In the genomic region with DNA sequence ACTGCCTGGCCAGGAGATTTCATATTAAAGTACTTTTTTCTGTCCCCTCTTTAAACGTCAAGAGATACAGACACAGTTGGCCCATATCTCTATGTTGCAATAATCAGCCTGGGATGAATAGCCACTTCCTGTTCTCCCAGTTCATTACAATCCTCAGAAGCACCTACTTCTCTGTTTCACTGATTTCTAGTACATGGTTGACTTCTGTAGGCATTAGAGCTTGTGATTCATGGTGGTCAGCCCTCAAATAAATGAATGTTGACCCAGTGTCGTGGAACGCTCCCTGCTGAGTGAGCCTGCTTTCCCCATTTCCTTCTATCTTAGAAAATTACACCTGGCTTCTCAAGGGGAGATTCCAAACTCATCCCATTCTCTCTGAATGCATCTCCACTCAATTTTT, we compare ENCODE assay signal across 19 cellular contexts.
DNase-seq lines count a peak whose midpoint lies in the region; TF ChIP-seq lines count a peak whose summit lies in the region.
"Had no signal": no experiment of that assay in that cellular context is flagged by ENCODE, and none has a peak within 500 bp of the region (broad histone marks: within the 10 kb centered on the region; RNA-seq: fewer than 3 reads in every experiment).

No MANE protein-coding gene starts in this region.

- H3K4me3 Mint-ChIP-seq in type B pancreatic cell: no peak overlapping the region
- H3K4me3 Mint-ChIP-seq: natural killer cell had no signal

- H3K9me2 ChIP-seq in Karpas-422 (replicated peaks; ENCODE audit: insufficient read depth, low read length): no peaks in the 10 kb centered on the region

- no peaks in the 10 kb centered on the region for H3K36me3 Mint-ChIP-seq in type B pancreatic cell
- H3K36me3 Mint-ChIP-seq: natural killer cell had no signal

- H3K4me3 ChIP-seq in Karpas-422 (ENCODE audit: low read length): peak overlapping the region; percentile 54
- H3K4me3 ChIP-seq: colonic mucosa, esophagus muscularis mucosa, hepatocyte, thyroid gland had no signal

- H3K9ac ChIP-seq in Karpas-422 (ENCODE audit: low read length): peak overlapping the region; percentile 49

- no peak overlapping the region for H2AFZ ChIP-seq in Karpas-422 (ENCODE audit: low read length)
- H2AFZ ChIP-seq: hepatocyte had no signal

- H3K27me3 ChIP-seq in Karpas-422 (ENCODE audit: low read length): no peaks in the 10 kb centered on the region
- H3K27me3 ChIP-seq: colonic mucosa, esophagus muscularis mucosa, hepatocyte, thyroid gland had no signal

- H4K20me1 ChIP-seq in Karpas-422 (ENCODE audit: insufficient read depth, low read depth, low read length): no peaks in the 10 kb centered on the region

- H3K4me1 ChIP-seq in Karpas-422 (ENCODE audit: low read length): peaks cover 37% of the 10 kb centered on the region
- H3K4me1 ChIP-seq: colonic mucosa, esophagus muscularis mucosa, thyroid gland had no signal

- H3K4me2 ChIP-seq in Karpas-422 (ENCODE audit: low read depth, low read length, poor library complexity, severe bottlenecking): peak overlapping the region; percentile 65
- H3K4me2 ChIP-seq: hepatocyte had no signal

- H3K27me3 Mint-ChIP-seq in type B pancreatic cell: no peaks in the 10 kb centered on the region

- no peaks in the 10 kb centered on the region for H3K4me1 Mint-ChIP-seq in type B pancreatic cell (ENCODE audit: unreplicated experiment)
- H3K4me1 Mint-ChIP-seq: natural killer cell had no signal

- peak; percentile 36 to 64 for DNase-seq in AML-193 (lab: John Stamatoyannopoulos, UW)
- no peak for DNase-seq in Karpas-422
- DNase-seq in SKM-1 treated with dmso at 0.1 percent for 144 hours (lab: John Stamatoyannopoulos, UW; ENCODE audit: unreplicated experiment): peak; percentile 30
- peak; percentile 88 for DNase-seq in kidney tubule cell (ENCODE audit: low spot score)
- no peak for DNase-seq in stimulated activated CD4-positive, alpha-beta T cell treated with anti-CD3 and anti-CD28 coated beads, Interleukin-1b, Interleukin-23, amount 100 ng/mL, for 48 hours
- no peak for DNase-seq in dermis blood vessel endothelial cell
- DNase-seq in posterior cingulate gyrus: no peak
- no peak for DNase-seq in type B pancreatic cell (ENCODE audit: extremely low spot score, unreplicated experiment)
- DNase-seq: amygdala, colonic mucosa, COR-L47, left ventricle myocardium superior, natural killer cell, NCI-H2171, thyroid gland, WERI-Rb-1 had no signal

- no peaks in the 10 kb centered on the region for H3K9me3 ChIP-seq in Karpas-422 (ENCODE audit: low read length)
- H3K9me3 ChIP-seq: colonic mucosa, esophagus muscularis mucosa, thyroid gland had no signal

- intact Hi-C loops in posterior cingulate gyrus (cut with DNase I): no loop called here

- no peaks in the 10 kb centered on the region for H3K36me3 ChIP-seq in Karpas-422 (ENCODE audit: insufficient read depth, low read length)
- H3K36me3 ChIP-seq: colonic mucosa, esophagus muscularis mucosa, thyroid gland, WERI-Rb-1 had no signal

- H3K79me2 ChIP-seq in Karpas-422 (ENCODE audit: low read length): no peaks in the 10 kb centered on the region
- H3K79me2 ChIP-seq: hepatocyte had no signal

- H3K27ac Mint-ChIP-seq in type B pancreatic cell: no peak overlapping the region
- H3K27ac Mint-ChIP-seq: activated T-helper 2 cell treated with anti-CD3 and anti-CD28 coated beads, Interferon-gamma antibody, Interleukin-2, Interleukin-4, amounts not matched to agents 10 μg/mL and 5 μg/mL and 100 μg/mL, durations not matched to agents 14 hours and 24 hours and 36 hours; natural killer cell had no signal

- no peaks in the 10 kb centered on the region for H3K9me3 Mint-ChIP-seq in type B pancreatic cell
- H3K9me3 Mint-ChIP-seq: activated T-helper 2 cell treated with anti-CD3 and anti-CD28 coated beads, Interferon-gamma antibody, Interleukin-2, Interleukin-4, amounts not matched to agents 10 μg/mL and 5 μg/mL and 100 μg/mL, durations not matched to agents 14 hours and 24 hours and 36 hours had no signal

- no peak for TF ChIP-seq CTCF in type B pancreatic cell (conservative IDR thresholded peaks at IDR 0.05)

- H3K27ac ChIP-seq in Karpas-422 (ENCODE audit: low read length): peak overlapping the region; percentile 82; the same call in 1 of the 2 replicates
- H3K27ac ChIP-seq: colonic mucosa, esophagus muscularis mucosa, hepatocyte, thyroid gland, WERI-Rb-1 had no signal

Comparison
In these comparisons a context has a peak if more than half of its experiments do, and no peak if none do; other contexts are left out.
1. DNase-seq: peak in AML-193 (2 of 2), SKM-1 treated with dmso at 0.1 percent for 144 hours (single experiment) and kidney tubule cell (single experiment); none in Karpas-422 (single experiment), stimulated activated CD4-positive, alpha-beta T cell treated with anti-CD3 and anti-CD28 coated beads, Interleukin-1b, Interleukin-23, amount 100 ng/mL, for 48 hours (single experiment), dermis blood vessel endothelial cell (single experiment), posterior cingulate gyrus (0 of 10) and type B pancreatic cell (single experiment).